9 cellular contexts compared by ENCODE assay signal in the genomic region with DNA sequence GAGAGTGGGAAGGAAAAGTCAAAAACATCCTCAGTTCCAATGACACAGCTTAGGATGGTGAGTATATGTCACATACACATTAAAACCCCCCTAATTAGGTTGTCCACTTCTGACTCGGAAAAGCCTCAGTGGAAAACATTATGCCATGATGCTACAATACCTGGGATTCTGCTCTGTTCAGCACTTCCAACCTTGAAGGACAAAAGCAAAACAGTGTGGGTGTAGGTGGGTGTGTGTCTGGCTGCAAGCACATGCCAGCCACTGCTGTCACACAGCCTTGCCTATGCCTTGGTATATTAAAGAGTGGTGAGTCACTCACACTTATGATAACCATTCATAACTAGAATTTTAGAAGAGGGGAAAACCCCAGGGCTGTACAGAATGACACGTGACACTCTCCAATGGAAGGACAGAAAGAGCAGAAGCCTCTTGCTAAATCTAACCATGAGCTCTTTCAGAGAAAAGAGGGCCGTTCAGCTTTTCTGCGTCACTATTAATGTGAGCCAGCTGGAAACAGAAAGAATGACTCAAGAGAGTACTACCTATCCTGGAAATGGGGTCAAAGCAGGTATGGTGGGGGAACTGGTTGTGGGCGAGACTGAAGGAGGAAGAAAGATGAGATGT.
A peak's percentile ranks its signal among the peaks of the same experiment; 100 is the strongest.
DNase-seq lines count a peak whose midpoint lies in the region; ATAC-seq and TF ChIP-seq lines count a peak whose summit lies in the region.
"Had no signal": no experiment of that assay in that cellular context is flagged by ENCODE, and none has a peak within 500 bp of the region (broad histone marks: within the 10 kb centered on the region; RNA-seq: fewer than 3 reads in every experiment).

No MANE protein-coding gene starts in this region.

- H3K4me3 ChIP-seq in heart right ventricle (no peak overlapping the region), right atrium auricular region (no peak overlapping the region), H7 (ENCODE audit: insufficient read depth, low read depth, low read length) (no peak overlapping the region)
- H3K4me3 ChIP-seq: BLaER1 treated with 17β-estradiol and CSF1 and Interleukin-3, amounts not matched to agents 10 nM and 100 nM had no signal

- H3K36me3 ChIP-seq in heart right ventricle (no peaks in the 10 kb centered on the region), right atrium auricular region (no peaks in the 10 kb centered on the region), H7 (replicated peaks; ENCODE audit: control insufficient read depth, insufficient read depth, low read length) (no peaks in the 10 kb centered on the region)
- H3K36me3 ChIP-seq: BLaER1 treated with 17β-estradiol and CSF1 and Interleukin-3, amounts not matched to agents 10 nM and 100 nM had no signal

- H3K27ac ChIP-seq in heart right ventricle: peak overlapping the region in 1 of 10 donors; percentile 35
- H3K27ac ChIP-seq in right atrium auricular region: no peak overlapping the region

- H3K27me3 ChIP-seq in heart right ventricle: no peaks in the 10 kb centered on the region
- H3K27me3 ChIP-seq in right atrium auricular region: no peaks in the 10 kb centered on the region
- H3K27me3 ChIP-seq in H7 (ENCODE audit: control insufficient read depth, insufficient read depth, low read length): no peaks in the 10 kb centered on the region
- H3K27me3 ChIP-seq: BLaER1 treated with 17β-estradiol and CSF1 and Interleukin-3, amounts not matched to agents 10 nM and 100 nM had no signal

- 73 to 78% methylated on average over 5 of the region's 5 CpGs for WGBS in heart right ventricle, 2 donors

- H3K4me1 ChIP-seq in heart right ventricle (peaks cover 0 to 18% (median 0%) of the 10 kb centered on the region in 9 donors), right atrium auricular region (no peaks in the 10 kb centered on the region)

- intact Hi-C loops in heart right ventricle (cut with DNase I): no loop called here

- ATAC-seq in heart right ventricle (peak in 6 of 8 donors; percentile 56 to 91 (median 72)), HG03159 (IDR thresholded peaks at IDR 0.05; ENCODE audit: unreplicated experiment) (peak; percentile 90)

- H3K9me3 ChIP-seq in heart right ventricle (peaks cover 0 to 57% (median 16%) of the 10 kb centered on the region in 11 donors), right atrium auricular region (peaks cover 0 to 26% of the 10 kb centered on the region in 2 donors)

- TF ChIP-seq CTCF in heart right ventricle (IDR thresholded peaks at IDR 0.05) (no peak), right atrium auricular region (IDR thresholded peaks at IDR 0.05) (no peak)

- DNase-seq in heart right ventricle (no peak), right atrium auricular region (ENCODE audit: low spot score) (no peak), H7 (no peak), NOMO-1 treated with dmso at 0.1 percent for 144 hours (lab: John Stamatoyannopoulos, UW; ENCODE audit: unreplicated experiment) (no peak), NCI-H1694 (lab: John Stamatoyannopoulos, UW) (no peak)
- peak in 2 of 3 experiments; percentile 30 to 42 for DNase-seq in activated CD8-positive, alpha-beta memory T cell treated with anti-CD3 and anti-CD28 coated beads for 48 hours (ENCODE audit: low read depth in 2 of 3, low spot score in 2 of 3)
- DNase-seq in stimulated activated CD4-positive, alpha-beta T cell treated with anti-CD3 and anti-CD28 coated beads, Interleukin-12 subunit alpha, Interleukin-12 subunit beta, amount 100 ng/mL, for 4 hours: peak; percentile 41

Comparison
In these comparisons a context has a peak if more than half of its experiments do, and no peak if none do; other contexts are left out.
1. DNase-seq: peak in activated CD8-positive, alpha-beta memory T cell treated with anti-CD3 and anti-CD28 coated beads for 48 hours (2 of 3) and stimulated activated CD4-positive, alpha-beta T cell treated with anti-CD3 and anti-CD28 coated beads, Interleukin-12 subunit alpha, Interleukin-12 subunit beta, amount 100 ng/mL, for 4 hours (single experiment); none in heart right ventricle (0 of 2), right atrium auricular region (single experiment), H7 (single experiment), NOMO-1 treated with dmso at 0.1 percent for 144 hours (single experiment) and NCI-H1694 (single experiment).